Comparison of ENCODE assay signal across 8 cellular contexts in genomic region chr15:98776607-98777281, GRCh38.
DNase-seq lines count a peak whose midpoint lies in the region; ATAC-seq and TF ChIP-seq lines count a peak whose summit lies in the region.

No MANE protein-coding gene starts in this region.

- peak overlapping the region; percentile 48 for H3K4me2 ChIP-seq in MM.1S (ENCODE audit: low read depth, low read length)

- no peak overlapping the region for H2AFZ ChIP-seq in MM.1S (ENCODE audit: low read length)

- H3K36me3 ChIP-seq in CD4-positive, CD25-positive, alpha-beta regulatory T cell (ENCODE audit: control insufficient read depth, insufficient read depth, low read length), result no peaks in the 10 kb centered on the region
- no peaks in the 10 kb centered on the region for H3K36me3 ChIP-seq in MM.1S (replicated peaks; ENCODE audit: insufficient read depth, low read length)
- no peaks in the 10 kb centered on the region for H3K36me3 ChIP-seq in brain microvascular endothelial cell (replicated peaks)

- peaks cover 11% of the 10 kb centered on the region for H3F3A ChIP-seq in MM.1S (ENCODE audit: insufficient read depth, low read length)

- in situ Hi-C loops in brain microvascular endothelial cell (cut with HindIII; ENCODE audit: low pct_ligation_motif_present, low sequenced_read_pairs), result no loop called here

- peak overlapping the region; percentile 19; the same call in 1 of the 2 replicates for H3K9ac ChIP-seq in MM.1S (ENCODE audit: low read length)

- H3K27ac ChIP-seq in CD4-positive, CD25-positive, alpha-beta regulatory T cell (ENCODE audit: insufficient read depth, low read length, poor library complexity, severe bottlenecking), result no peak overlapping the region
- peak overlapping the region; percentile 76 for H3K27ac ChIP-seq in MM.1S (ENCODE audit: low read length)
- no peak overlapping the region for H3K27ac ChIP-seq in brain microvascular endothelial cell

- DNase-seq in CD4-positive, CD25-positive, alpha-beta regulatory T cell, result peak in 1 of 3 donors; percentile 20
- DNase-seq in GM20000 (ENCODE audit: low spot score) (peak; percentile 38), MM.1S (peak; percentile 72), brain microvascular endothelial cell (peak; percentile 38), nephron progenitor cell (peak; percentile 68), cerebellar cortex (ENCODE audit: low spot score) (no peak), HPDE6-E6E7 (ENCODE audit: extremely low spot score) (no peak)
- no peak for DNase-seq in effector CD4-positive, alpha-beta T cell

- H3K4me1 Mint-ChIP-seq in CD4-positive, CD25-positive, alpha-beta regulatory T cell, result peaks cover under 1 to 67% (median 13%) of the 10 kb centered on the region in 4 donors
- peaks cover 72% of the 10 kb centered on the region for H3K4me1 Mint-ChIP-seq in nephron progenitor cell

- peaks cover 5% of the 10 kb centered on the region for H3K4me1 ChIP-seq in CD4-positive, CD25-positive, alpha-beta regulatory T cell (ENCODE audit: control insufficient read depth, insufficient read depth, low read length, poor library complexity, severe bottlenecking)
- H3K4me1 ChIP-seq in MM.1S (ENCODE audit: low read length), result peaks cover 12% of the 10 kb centered on the region

- peak overlapping the region in 2 of 3 donors; percentile 28 to 50 for H3K27ac Mint-ChIP-seq in CD4-positive, CD25-positive, alpha-beta regulatory T cell
- peak overlapping the region; percentile 98 for H3K27ac Mint-ChIP-seq in nephron progenitor cell

- no peak overlapping the region for H3K4me3 ChIP-seq in CD4-positive, CD25-positive, alpha-beta regulatory T cell (ENCODE audit: low read depth, low read length)
- no peak overlapping the region for H3K4me3 ChIP-seq in MM.1S (ENCODE audit: low read length)
- no peak overlapping the region for H3K4me3 ChIP-seq in brain microvascular endothelial cell (ENCODE audit: low read depth, low read length)

- H3K9me3 Mint-ChIP-seq in CD4-positive, CD25-positive, alpha-beta regulatory T cell, result no peaks in the 10 kb centered on the region
- no peaks in the 10 kb centered on the region for H3K9me3 Mint-ChIP-seq in nephron progenitor cell

- peaks cover 57% of the 10 kb centered on the region for H3K79me2 ChIP-seq in MM.1S (ENCODE audit: low read length)

- no peaks in the 10 kb centered on the region for H3K9me3 ChIP-seq in CD4-positive, CD25-positive, alpha-beta regulatory T cell (ENCODE audit: control insufficient read depth in 2 of 2, low read length in 2 of 2)
- no peaks in the 10 kb centered on the region for H3K9me3 ChIP-seq in MM.1S (replicated peaks; ENCODE audit: insufficient read depth, low read length)

- no peaks in the 10 kb centered on the region for H3K27me3 ChIP-seq in CD4-positive, CD25-positive, alpha-beta regulatory T cell (ENCODE audit: control insufficient read depth, insufficient read depth, low read length)
- no peaks in the 10 kb centered on the region for H3K27me3 ChIP-seq in MM.1S (replicated peaks; ENCODE audit: insufficient read depth, low read length)
- no peaks in the 10 kb centered on the region for H3K27me3 ChIP-seq in brain microvascular endothelial cell (replicated peaks)

- no peak for TF ChIP-seq CTCF in GM20000 (IDR thresholded peaks at IDR 0.05; ENCODE audit: extremely low read depth, missing control alignments)
- no peak for TF ChIP-seq CTCF in MM.1S (IDR thresholded peaks at IDR 0.05; ENCODE audit: low read length)
- no peak for TF ChIP-seq CTCF in brain microvascular endothelial cell (IDR thresholded peaks at IDR 0.05; ENCODE audit: low read depth, low read length, missing control alignments)
- TF ChIP-seq CTCF in nephron progenitor cell (IDR thresholded peaks at IDR 0.05), result no peak

- no peaks in the 10 kb centered on the region for H3K36me3 Mint-ChIP-seq in CD4-positive, CD25-positive, alpha-beta regulatory T cell
- peaks cover 4% of the 10 kb centered on the region for H3K36me3 Mint-ChIP-seq in nephron progenitor cell (ENCODE audit: low read depth)

- no peaks in the 10 kb centered on the region for H3K9me2 ChIP-seq in MM.1S (replicated peaks; ENCODE audit: insufficient read depth, low read length)

- H3K27me3 Mint-ChIP-seq in CD4-positive, CD25-positive, alpha-beta regulatory T cell, result peaks cover 9% of the 10 kb centered on the region
- no peaks in the 10 kb centered on the region for H3K27me3 Mint-ChIP-seq in nephron progenitor cell (ENCODE audit: low read depth, poor library complexity)

- H3K4me3 Mint-ChIP-seq in CD4-positive, CD25-positive, alpha-beta regulatory T cell, result peak overlapping the region in 1 of 4 donors; percentile 15
- H3K4me3 Mint-ChIP-seq in nephron progenitor cell, result peak overlapping the region; percentile 55

- no peak for ATAC-seq in CD4-positive, CD25-positive, alpha-beta regulatory T cell (ENCODE audit: low read depth in 2 of 2)

- H4K20me1 ChIP-seq in MM.1S (ENCODE audit: insufficient read depth, low read length), result no peaks in the 10 kb centered on the region

Comparison
In these comparisons a context has a peak if more than half of its experiments do, and no peak if none do; other contexts are left out.
1. DNase-seq: peak in GM20000 (single experiment), MM.1S (single experiment), brain microvascular endothelial cell (single experiment) and nephron progenitor cell (single experiment); none in effector CD4-positive, alpha-beta T cell (single experiment), cerebellar cortex (single experiment) and HPDE6-E6E7 (single experiment).